23 cellular contexts compared by ENCODE assay signal in the genomic region with DNA sequence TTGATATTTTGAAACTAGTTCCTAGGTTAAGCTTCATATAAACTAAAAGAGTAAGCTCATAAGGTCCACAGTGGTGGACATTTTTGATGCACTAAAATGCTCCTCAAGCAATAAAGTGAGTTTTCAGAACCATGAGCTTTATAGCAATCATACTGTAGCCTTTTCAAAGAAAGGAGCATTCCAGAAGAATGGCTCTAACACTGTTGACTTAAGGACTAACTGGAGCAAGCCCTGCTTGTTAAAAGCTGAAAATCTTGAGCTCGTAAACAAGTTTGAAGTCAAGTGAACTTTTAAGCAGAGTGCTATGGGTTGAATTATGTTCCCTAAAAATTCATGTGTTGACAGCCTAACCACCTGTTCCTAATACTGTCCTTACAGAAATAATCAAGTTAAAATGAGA. TPM values are rescaled to one million over a fixed set of nuclear protein-coding genes. Genes with fewer than 3 reads are reported as not detected.
DNase-seq lines count a peak whose midpoint lies in the region; ATAC-seq and TF ChIP-seq lines count a peak whose summit lies in the region.
"Had no signal": no experiment of that assay in that cellular context is flagged by ENCODE, and none has a peak within 500 bp of the region (broad histone marks: within the 10 kb centered on the region; RNA-seq: fewer than 3 reads in every experiment).

No MANE protein-coding gene starts in this region.

- H3K27me3 ChIP-seq in MM.1S (replicated peaks; ENCODE audit: insufficient read depth, low read length) = no peaks in the 10 kb centered on the region
- H3K27me3 ChIP-seq: esophagus squamous epithelium, MG63 had no signal

- peaks cover 34% of the 10 kb centered on the region for H3K36me3 Mint-ChIP-seq in stimulated activated memory B cell treated with anti-CD40 and anti-IgM and Interleukin-4, amounts not matched to agents 10 μg/mL and 1 μg/mL and 100 μg/mL, for 72 hours
- H3K36me3 Mint-ChIP-seq in glutamatergic neuron (ENCODE audit: unreplicated experiment) = no peaks in the 10 kb centered on the region

- H3K79me2 ChIP-seq in MM.1S (ENCODE audit: low read length) = no peaks in the 10 kb centered on the region
- H3K79me2 ChIP-seq: parathyroid adenoma had no signal

- H3K27ac Mint-ChIP-seq in stimulated activated memory B cell treated with anti-CD40 and anti-IgM and Interleukin-4, amounts not matched to agents 10 μg/mL and 1 μg/mL and 100 μg/mL, for 72 hours = peak overlapping the region; percentile 94
- H3K27ac Mint-ChIP-seq in glutamatergic neuron (ENCODE audit: unreplicated experiment) = no peak overlapping the region
- H3K27ac Mint-ChIP-seq: activated CD4-positive, alpha-beta T cell treated with anti-CD3 and anti-CD28 coated beads, Interleukin-2, amount 10 ng/mL, durations not matched to agents 24 days and 14 days; H9 had no signal

- H3K4me3 Mint-ChIP-seq in stimulated activated memory B cell treated with anti-CD40 and anti-IgM and Interleukin-4, amounts not matched to agents 10 μg/mL and 1 μg/mL and 100 μg/mL, for 72 hours = peak overlapping the region; percentile 76
- H3K4me3 Mint-ChIP-seq in glutamatergic neuron (ENCODE audit: unreplicated experiment) = no peak overlapping the region
- H3K4me3 Mint-ChIP-seq: activated CD4-positive, alpha-beta T cell treated with anti-CD3 and anti-CD28 coated beads, Interleukin-2, amount 10 ng/mL, durations not matched to agents 24 days and 14 days; central memory CD8-positive, alpha-beta T cell; H9 had no signal

- no peaks in the 10 kb centered on the region for H3K36me3 ChIP-seq in MM.1S (replicated peaks; ENCODE audit: insufficient read depth, low read length)
- H3K36me3 ChIP-seq: esophagus squamous epithelium, MG63 had no signal

- peak overlapping the region; percentile 25; the same call in 1 of the 2 replicates for H3K4me2 ChIP-seq in MM.1S (ENCODE audit: low read depth, low read length)

- H4K20me1 ChIP-seq in MM.1S (ENCODE audit: insufficient read depth, low read length) = no peaks in the 10 kb centered on the region

- no peaks in the 10 kb centered on the region for H3K9me3 ChIP-seq in MM.1S (replicated peaks; ENCODE audit: insufficient read depth, low read length)
- H3K9me3 ChIP-seq: esophagus squamous epithelium, MG63 had no signal

- H3K4me1 Mint-ChIP-seq in stimulated activated memory B cell treated with anti-CD40 and anti-IgM and Interleukin-4, amounts not matched to agents 10 μg/mL and 1 μg/mL and 100 μg/mL, for 72 hours = peaks cover 56% of the 10 kb centered on the region
- no peaks in the 10 kb centered on the region for H3K4me1 Mint-ChIP-seq in glutamatergic neuron (ENCODE audit: low read depth, unreplicated experiment)
- H3K4me1 Mint-ChIP-seq: activated CD4-positive, alpha-beta T cell treated with anti-CD3 and anti-CD28 coated beads, Interleukin-2, amount 10 ng/mL, durations not matched to agents 24 days and 14 days; central memory CD8-positive, alpha-beta T cell had no signal

- no peaks in the 10 kb centered on the region for H3K27me3 Mint-ChIP-seq in stimulated activated memory B cell treated with anti-CD40 and anti-IgM and Interleukin-4, amounts not matched to agents 10 μg/mL and 1 μg/mL and 100 μg/mL, for 72 hours
- H3K27me3 Mint-ChIP-seq in glutamatergic neuron (ENCODE audit: unreplicated experiment) = no peaks in the 10 kb centered on the region
- H3K27me3 Mint-ChIP-seq: naive B cell had no signal

- peaks cover 6% of the 10 kb centered on the region for H3K9me3 Mint-ChIP-seq in stimulated activated memory B cell treated with anti-CD40 and anti-IgM and Interleukin-4, amounts not matched to agents 10 μg/mL and 1 μg/mL and 100 μg/mL, for 72 hours
- H3K9me3 Mint-ChIP-seq in glutamatergic neuron (ENCODE audit: unreplicated experiment) = no peaks in the 10 kb centered on the region
- H3K9me3 Mint-ChIP-seq: activated CD4-positive, alpha-beta T cell treated with anti-CD3 and anti-CD28 coated beads, Interleukin-2, amount 10 ng/mL, durations not matched to agents 24 days and 14 days; central memory CD8-positive, alpha-beta T cell had no signal

- peak; percentile 2 for ATAC-seq in GM19043 (IDR thresholded peaks at IDR 0.05; ENCODE audit: low read depth, unreplicated experiment)
- peak; percentile 10 for ATAC-seq in HG02642 (IDR thresholded peaks at IDR 0.05; ENCODE audit: poor library complexity, unreplicated experiment)
- ATAC-seq in stimulated activated memory B cell treated with anti-CD40 and anti-IgM and Interleukin-4, amounts not matched to agents 10 μg/mL and 1 μg/mL and 100 μg/mL, for 72 hours = no peak
- ATAC-seq in HG02571 (IDR thresholded peaks at IDR 0.05; ENCODE audit: unreplicated experiment) = no peak
- no peak for ATAC-seq in omental fat pad (ENCODE audit: low FRiP score)

- no peaks in the 10 kb centered on the region for H3K4me1 ChIP-seq in MM.1S (ENCODE audit: low read length)
- H3K4me1 ChIP-seq: parathyroid adenoma had no signal

- no peaks in the 10 kb centered on the region for H3K9me2 ChIP-seq in MM.1S (replicated peaks; ENCODE audit: insufficient read depth, low read length)

- no peak overlapping the region for H3K27ac ChIP-seq in MM.1S (ENCODE audit: low read length)
- H3K27ac ChIP-seq: parathyroid adenoma had no signal

- H3K4me3 ChIP-seq in MM.1S (ENCODE audit: low read length) = no peak overlapping the region
- H3K4me3 ChIP-seq: esophagus squamous epithelium, lung, MG63 had no signal

- DNase-seq in MM.1S = no peak
- DNase-seq in omental fat pad (ENCODE audit: low spot score) = no peak
- DNase-seq in glutamatergic neuron = no peak
- DNase-seq: activated CD4-positive, alpha-beta T cell treated with anti-CD3 and anti-CD28 coated beads, Interleukin-2, amount 10 ng/mL, durations not matched to agents 24 days and 14 days; activated CD8-positive, alpha-beta memory T cell treated with anti-CD3 and anti-CD28 coated beads, Interleukin-2, amount 50 U/mL, for 48 hours; anterior cingulate cortex; effector CD8-positive, alpha-beta T cell; esophagus squamous epithelium; H9; head of caudate nucleus; MG63; naive B cell; NCI-H1694 treated with DMSO at 0.1 percent for 48 hours; NCI-H446; stimulated activated CD4-positive, alpha-beta T cell treated with anti-CD3 and anti-CD28 coated beads, Interleukin-2, amount 100 ng/mL, for 24 hours; SW 1271 had no signal

- no peak overlapping the region for H3K9ac ChIP-seq in MM.1S (ENCODE audit: low read length)
- H3K9ac ChIP-seq: parathyroid adenoma had no signal

- no peaks in the 10 kb centered on the region for H3F3A ChIP-seq in MM.1S (ENCODE audit: insufficient read depth, low read length)

- TF ChIP-seq CTCF in MM.1S (IDR thresholded peaks at IDR 0.05; ENCODE audit: low read length) (no peak), omental fat pad (IDR thresholded peaks at IDR 0.05) (no peak), glutamatergic neuron (IDR thresholded peaks at IDR 0.05; ENCODE audit: partially characterized antibody, unreplicated experiment) (no peak)

- peak overlapping the region; percentile 35; the same call in 1 of the 2 replicates for H2AFZ ChIP-seq in MM.1S (ENCODE audit: low read length)
- H2AFZ ChIP-seq: parathyroid adenoma had no signal

RNA-seq across cellular contexts. Expression of a gene that starts 38.0 kb away (rescaled TPM):
- total RNA-seq in omental fat pad = 10 to 100 TPM in 1 of 4 donors, 1 to 10 TPM in 3; 3.8 to 25.3 (median 8.4) TPM
- total RNA-seq in glutamatergic neuron (ENCODE audit: unreplicated experiment) = not detected
- total RNA-seq: activated CD4-positive, alpha-beta T cell treated with anti-CD3 and anti-CD28 coated beads, Interleukin-2, amount 10 ng/mL, durations not matched to agents 24 days and 14 days had no signal

Comparison
In these comparisons a context has a peak if more than half of its experiments do, and no peak if none do; other contexts are left out.
1. ATAC-seq: peak in GM19043 (single experiment) and HG02642 (single experiment); none in stimulated activated memory B cell treated with anti-CD40 and anti-IgM and Interleukin-4, amounts not matched to agents 10 μg/mL and 1 μg/mL and 100 μg/mL, for 72 hours (single experiment), HG02571 (single experiment) and omental fat pad (single experiment).